Comparison of ENCODE assay signal across 1 cellular context in the genomic region with DNA sequence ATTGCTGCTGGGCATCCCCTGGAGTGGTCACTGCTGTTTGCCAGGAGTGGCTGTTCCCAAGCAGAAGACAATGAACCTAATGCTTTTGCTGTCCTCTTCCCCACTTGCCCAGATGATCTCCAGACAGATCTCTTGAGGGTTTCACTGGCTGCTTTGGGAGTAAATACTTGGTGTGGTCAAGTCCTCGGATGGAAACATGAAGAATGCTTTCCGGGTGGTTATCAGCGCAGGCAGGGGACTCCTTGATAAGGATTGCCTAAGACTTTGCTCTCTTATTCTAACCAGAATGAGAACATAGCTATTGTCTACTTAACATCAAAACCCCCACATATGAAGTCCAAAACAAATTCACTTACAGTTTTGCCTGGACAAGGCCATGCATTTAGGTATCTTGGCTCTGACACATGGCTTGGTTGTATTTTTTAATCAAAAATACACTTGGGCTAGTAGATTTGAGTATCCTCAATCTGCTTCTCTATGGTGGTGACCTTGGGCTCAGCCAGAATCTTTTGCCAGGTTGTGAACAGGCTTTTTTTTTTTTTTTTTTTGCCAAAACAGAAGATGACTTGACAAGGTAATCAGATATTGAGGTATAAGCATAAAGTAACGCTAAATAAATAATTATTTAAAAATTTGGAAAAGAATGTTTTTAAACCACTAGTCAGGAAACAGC.
TF ChIP-seq lines count a peak whose summit lies in the region.

No MANE protein-coding gene starts in this region.

TF ChIP-seq in K562, 482 proteins besides CTCF, POLR2A, EP300 and RAD21 (continued from another document):
- TF ChIP-seq NKRF (IDR thresholded peaks at IDR 0.05; ENCODE audit: borderline replicate concordance) (no peak), USF2 (CRISPR knock-in tag; IDR thresholded peaks at IDR 0.05) (no peak), ZSCAN29 (IDR thresholded peaks at IDR 0.05) (no peak; the same call in 1 of the 2 replicates), SIRT6 (IDR thresholded peaks at IDR 0.05; ENCODE audit: low read depth, low read length) (no peak), ZEB2 (IDR thresholded peaks at IDR 0.05) (peak; percentile 63; the same call in 1 of the 2 replicates), ETV5 (CRISPR knock-in tag; IDR thresholded peaks at IDR 0.05; ENCODE audit: low read depth) (peak; percentile 84), ZNF507 (tag; conservative IDR thresholded peaks at IDR 0.05) (no peak), KLF16 (IDR thresholded peaks at IDR 0.05) (peak; percentile 92), ARNT (IDR thresholded peaks at IDR 0.05) (peak; percentile 57 to 91; a peak in 2 of 4 replicates), MXI1 (IDR thresholded peaks at IDR 0.05; ENCODE audit: low read depth, low read length) (peak; percentile 25; the same call in 1 of the 2 replicates), SIN3B (IDR thresholded peaks at IDR 0.05; ENCODE audit: low read depth) (no peak), CBFA2T2 (conservative IDR thresholded peaks at IDR 0.05) (peak; percentile 93), TRIM28 (IDR thresholded peaks at IDR 0.05) (no peak), TFAM (CRISPR knock-in tag; conservative IDR thresholded peaks at IDR 0.05) (no peak), ZNF282 (CRISPR knock-in tag; IDR thresholded peaks at IDR 0.05) (no peak), RBM22 (IDR thresholded peaks at IDR 0.05; ENCODE audit: low read depth, low read length, poor library complexity, severe bottlenecking) (no peak), ZNF311 (CRISPR knock-in tag; IDR thresholded peaks at IDR 0.05) (peak; percentile 40), ZFP1 (CRISPR knock-in tag; IDR thresholded peaks at IDR 0.05) (no peak), NFXL1 (CRISPR knock-in tag; IDR thresholded peaks at IDR 0.05) (no peak), NFRKB (IDR thresholded peaks at IDR 0.05; ENCODE audit: low read depth) (no peak), BCOR (IDR thresholded peaks at IDR 0.05) (peak; percentile 55; the same call in 1 of the 2 replicates), EHMT2 (IDR thresholded peaks at IDR 0.05) (peak; percentile 93), ZFP30 (CRISPR knock-in tag; IDR thresholded peaks at IDR 0.05; ENCODE audit: borderline replicate concordance) (no peak), HNRNPUL1 (IDR thresholded peaks at IDR 0.05; ENCODE audit: low read length) (no peak), ADNP (tag; IDR thresholded peaks at IDR 0.05) (no peak), ZNF707 (CRISPR knock-in tag; conservative IDR thresholded peaks at IDR 0.05) (no peak), CC2D1A (IDR thresholded peaks at IDR 0.05) (peak; percentile 88), CTCFL (IDR thresholded peaks at IDR 0.05; ENCODE audit: borderline replicate concordance, insufficient read depth, low read depth, low read length, poor library complexity, severe bottlenecking) (no peak), MED1 (CRISPR knock-in tag; IDR thresholded peaks at IDR 0.05; ENCODE audit: borderline replicate concordance) (no peak)
- TF ChIP-seq, protein P1, sequence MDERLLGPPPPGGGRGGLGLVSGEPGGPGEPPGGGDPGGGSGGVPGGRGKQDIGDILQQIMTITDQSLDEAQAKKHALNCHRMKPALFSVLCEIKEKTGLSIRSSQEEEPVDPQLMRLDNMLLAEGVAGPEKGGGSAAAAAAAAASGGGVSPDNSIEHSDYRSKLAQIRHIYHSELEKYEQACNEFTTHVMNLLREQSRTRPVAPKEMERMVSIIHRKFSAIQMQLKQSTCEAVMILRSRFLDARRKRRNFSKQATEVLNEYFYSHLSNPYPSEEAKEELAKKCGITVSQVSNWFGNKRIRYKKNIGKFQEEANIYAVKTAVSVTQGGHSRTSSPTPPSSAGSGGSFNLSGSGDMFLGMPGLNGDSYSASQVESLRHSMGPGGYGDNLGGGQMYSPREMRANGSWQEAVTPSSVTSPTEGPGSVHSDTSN (CRISPR knock-in tag; IDR thresholded peaks at IDR 0.05; ENCODE audit: low read depth) = no peak
- TF ChIP-seq, protein P1 (tag; conservative IDR thresholded peaks at IDR 0.05; ENCODE audit: low read depth) = peak; percentile 82
- TF ChIP-seq, protein P2, sequence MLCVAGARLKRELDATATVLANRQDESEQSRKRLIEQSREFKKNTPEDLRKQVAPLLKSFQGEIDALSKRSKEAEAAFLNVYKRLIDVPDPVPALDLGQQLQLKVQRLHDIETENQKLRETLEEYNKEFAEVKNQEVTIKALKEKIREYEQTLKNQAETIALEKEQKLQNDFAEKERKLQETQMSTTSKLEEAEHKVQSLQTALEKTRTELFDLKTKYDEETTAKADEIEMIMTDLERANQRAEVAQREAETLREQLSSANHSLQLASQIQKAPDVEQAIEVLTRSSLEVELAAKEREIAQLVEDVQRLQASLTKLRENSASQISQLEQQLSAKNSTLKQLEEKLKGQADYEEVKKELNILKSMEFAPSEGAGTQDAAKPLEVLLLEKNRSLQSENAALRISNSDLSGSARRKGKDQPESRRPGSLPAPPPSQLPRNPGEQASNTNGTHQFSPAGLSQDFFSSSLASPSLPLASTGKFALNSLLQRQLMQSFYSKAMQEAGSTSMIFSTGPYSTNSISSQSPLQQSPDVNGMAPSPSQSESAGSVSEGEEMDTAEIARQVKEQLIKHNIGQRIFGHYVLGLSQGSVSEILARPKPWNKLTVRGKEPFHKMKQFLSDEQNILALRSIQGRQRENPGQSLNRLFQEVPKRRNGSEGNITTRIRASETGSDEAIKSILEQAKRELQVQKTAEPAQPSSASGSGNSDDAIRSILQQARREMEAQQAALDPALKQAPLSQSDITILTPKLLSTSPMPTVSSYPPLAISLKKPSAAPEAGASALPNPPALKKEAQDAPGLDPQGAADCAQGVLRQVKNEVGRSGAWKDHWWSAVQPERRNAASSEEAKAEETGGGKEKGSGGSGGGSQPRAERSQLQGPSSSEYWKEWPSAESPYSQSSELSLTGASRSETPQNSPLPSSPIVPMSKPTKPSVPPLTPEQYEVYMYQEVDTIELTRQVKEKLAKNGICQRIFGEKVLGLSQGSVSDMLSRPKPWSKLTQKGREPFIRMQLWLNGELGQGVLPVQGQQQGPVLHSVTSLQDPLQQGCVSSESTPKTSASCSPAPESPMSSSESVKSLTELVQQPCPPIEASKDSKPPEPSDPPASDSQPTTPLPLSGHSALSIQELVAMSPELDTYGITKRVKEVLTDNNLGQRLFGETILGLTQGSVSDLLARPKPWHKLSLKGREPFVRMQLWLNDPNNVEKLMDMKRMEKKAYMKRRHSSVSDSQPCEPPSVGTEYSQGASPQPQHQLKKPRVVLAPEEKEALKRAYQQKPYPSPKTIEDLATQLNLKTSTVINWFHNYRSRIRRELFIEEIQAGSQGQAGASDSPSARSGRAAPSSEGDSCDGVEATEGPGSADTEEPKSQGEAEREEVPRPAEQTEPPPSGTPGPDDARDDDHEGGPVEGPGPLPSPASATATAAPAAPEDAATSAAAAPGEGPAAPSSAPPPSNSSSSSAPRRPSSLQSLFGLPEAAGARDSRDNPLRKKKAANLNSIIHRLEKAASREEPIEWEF (CRISPR knock-in tag; IDR thresholded peaks at IDR 0.05) = no peak
- TF ChIP-seq, protein P3, sequence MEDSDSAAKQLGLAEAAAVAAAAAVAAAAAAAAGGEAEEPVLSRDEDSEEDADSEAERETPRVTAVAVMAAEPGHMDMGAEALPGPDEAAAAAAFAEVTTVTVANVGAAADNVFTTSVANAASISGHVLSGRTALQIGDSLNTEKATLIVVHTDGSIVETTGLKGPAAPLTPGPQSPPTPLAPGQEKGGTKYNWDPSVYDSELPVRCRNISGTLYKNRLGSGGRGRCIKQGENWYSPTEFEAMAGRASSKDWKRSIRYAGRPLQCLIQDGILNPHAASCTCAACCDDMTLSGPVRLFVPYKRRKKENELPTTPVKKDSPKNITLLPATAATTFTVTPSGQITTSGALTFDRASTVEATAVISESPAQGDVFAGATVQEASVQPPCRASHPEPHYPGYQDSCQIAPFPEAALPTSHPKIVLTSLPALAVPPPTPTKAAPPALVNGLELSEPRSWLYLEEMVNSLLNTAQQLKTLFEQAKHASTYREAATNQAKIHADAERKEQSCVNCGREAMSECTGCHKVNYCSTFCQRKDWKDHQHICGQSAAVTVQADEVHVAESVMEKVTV (CRISPR knock-in tag; IDR thresholded peaks at IDR 0.05) = no peak
- TF ChIP-seq, protein P4, sequence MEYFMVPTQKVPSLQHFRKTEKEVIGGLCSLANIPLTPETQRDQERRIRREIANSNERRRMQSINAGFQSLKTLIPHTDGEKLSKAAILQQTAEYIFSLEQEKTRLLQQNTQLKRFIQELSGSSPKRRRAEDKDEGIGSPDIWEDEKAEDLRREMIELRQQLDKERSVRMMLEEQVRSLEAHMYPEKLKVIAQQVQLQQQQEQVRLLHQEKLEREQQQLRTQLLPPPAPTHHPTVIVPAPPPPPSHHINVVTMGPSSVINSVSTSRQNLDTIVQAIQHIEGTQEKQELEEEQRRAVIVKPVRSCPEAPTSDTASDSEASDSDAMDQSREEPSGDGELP (CRISPR knock-in tag; IDR thresholded peaks at IDR 0.05; ENCODE audit: borderline replicate concordance) = peak; percentile 36; the same call in 1 of the 2 replicates
